ENCODE assay signal across 8 cellular contexts in genomic region chr12:4412056-4412455, GRCh38. TPM values are rescaled to one million over a fixed set of nuclear protein-coding genes. Genes with fewer than 3 reads are reported as not detected.
"Had no signal": no experiment of that assay in that cellular context is flagged by ENCODE, and none has a peak within 500 bp of the region (broad histone marks: within the 10 kb centered on the region; RNA-seq: fewer than 3 reads in every experiment).

No MANE protein-coding gene starts in this region.

- H3K27ac ChIP-seq: HL-60 had no signal

- H3K4me2 ChIP-seq: GM23338 had no signal

- H3K27ac Mint-ChIP-seq: GM23338, H9, IgD-negative memory B cell had no signal

- H3K9me3 Mint-ChIP-seq: GM23338, H9, IgD-negative memory B cell had no signal

- H3K4me3 ChIP-seq: GM23338 had no signal

- ATAC-seq: GM23338, HepG2 had no signal

- H3K36me3 Mint-ChIP-seq: IgD-negative memory B cell had no signal

- H3K4me1 Mint-ChIP-seq: IgD-negative memory B cell had no signal

- DNase-seq: H9, HCEC 1CT had no signal

- H3K4me3 Mint-ChIP-seq: GM23338, H9, IgD-negative memory B cell had no signal

RNA-seq across cellular contexts. Expression of gene FGF23, which starts 32.5 kb away (rescaled TPM):
- total RNA-seq: HepG2, HT1080 had no signal
- polyA plus RNA-seq: HepG2, IgD-negative memory B cell had no signal

RNA-seq across cellular contexts. Expression of gene FGF6, which starts 33.6 kb away (rescaled TPM):
- total RNA-seq: GM23338, H1, H9, HepG2, HT1080 had no signal
- polyA plus RNA-seq: GM23338, H1, HepG2, IgD-negative memory B cell had no signal
